In genomic region chr5:149635394-149635793, GRCh38 we compare ENCODE assay signal across 22 cellular contexts. TPM values are rescaled to one million over a fixed set of nuclear protein-coding genes. Genes with fewer than 3 reads are reported as not detected.
A peak's percentile ranks its signal among the peaks of the same experiment; 100 is the strongest.
DNase-seq lines count a peak whose midpoint lies in the region; ATAC-seq and TF ChIP-seq lines count a peak whose summit lies in the region.
"Had no signal": no experiment of that assay in that cellular context is flagged by ENCODE, and none has a peak within 500 bp of the region (broad histone marks: within the 10 kb centered on the region; RNA-seq: fewer than 3 reads in every experiment).

No MANE protein-coding gene starts in this region.

- H3K27me3 ChIP-seq in PC-3 (ENCODE audit: low read length) = no peaks in the 10 kb centered on the region
- no peaks in the 10 kb centered on the region for H3K27me3 ChIP-seq in testis
- H3K27me3 ChIP-seq: uterus had no signal

- no peaks in the 10 kb centered on the region for H3K36me3 ChIP-seq in PC-3 (ENCODE audit: low read depth, low read length)
- no peaks in the 10 kb centered on the region for H3K36me3 ChIP-seq in testis (ENCODE audit: low read depth, missing control alignments)
- H3K36me3 ChIP-seq: prostate gland, uterus had no signal

- H3F3A ChIP-seq in PC-3 (ENCODE audit: low read length, unreplicated experiment) = no peaks in the 10 kb centered on the region

- no peak for TF ChIP-seq POLR2A in testis (IDR thresholded peaks at IDR 0.05)

- no peak for ATAC-seq in PC-3
- ATAC-seq in HG03097 (IDR thresholded peaks at IDR 0.05; ENCODE audit: low FRiP score, unreplicated experiment) = no peak
- ATAC-seq: CD8-positive, alpha-beta T cell; GM23338; left cardiac atrium had no signal

- intact Hi-C loops in PC-3 (cut with micrococcal nuclease) = loop anchor here (5.0 kb wide), 1 partner anchor 357 kb away; no protein-coding TSS in a partner anchor
- intact Hi-C loops in testis (cut with DNase I; ENCODE audit: low total_unique reads) = loop anchor here (5.0 to 10.0 kb wide), 2 partner anchors 192 to 359 kb away; no protein-coding TSS in a partner anchor

- peak overlapping the region; percentile 100 for H3K27ac ChIP-seq in epithelial cell of prostate
- H3K27ac ChIP-seq in PC-3 (ENCODE audit: low read length) = no peak overlapping the region
- H3K27ac ChIP-seq in testis = no peak overlapping the region
- H3K27ac ChIP-seq: uterus had no signal

- POLR2A ChIA-PET in PC-3 (lab: Charles Lee; ENCODE audit: unreplicated experiment) = no interaction called here

- H3K9ac ChIP-seq in PC-3 (ENCODE audit: low read length) = no peak overlapping the region

- H3K4me1 ChIP-seq in PC-3 (ENCODE audit: insufficient read depth, low read length) = peaks cover 29% of the 10 kb centered on the region
- H3K4me1 ChIP-seq in testis = peaks cover 4% of the 10 kb centered on the region
- H3K4me1 ChIP-seq: uterus had no signal

- no peak overlapping the region for H2AFZ ChIP-seq in PC-3 (ENCODE audit: low read length)
- H2AFZ ChIP-seq: GM23338 had no signal

- H3K9me3 ChIP-seq in PC-3 (ENCODE audit: low read length) (no peaks in the 10 kb centered on the region), testis (no peaks in the 10 kb centered on the region)
- H3K9me3 ChIP-seq: prostate gland, uterus had no signal

- no peaks in the 10 kb centered on the region for H4K20me1 ChIP-seq in PC-3 (ENCODE audit: low read length)

- BruUV-seq in PC-3 (replicated peaks; lab: Mats Ljungman, UMichigan) = no TSS peak

- WGBS in testis, 2 donors = 55 to 66% methylated on average over 2 of the region's 2 CpGs

- H3K4me2 ChIP-seq in PC-3 (ENCODE audit: low read length) = no peak overlapping the region
- H3K4me2 ChIP-seq: GM23338 had no signal

- no peaks in the 10 kb centered on the region for H3K79me2 ChIP-seq in PC-3 (ENCODE audit: low read length)

- H3K4me3 ChIP-seq in PC-3 (ENCODE audit: low read length) (no peak overlapping the region), testis (no peak overlapping the region)
- H3K4me3 ChIP-seq: GM23338, prostate gland, uterus had no signal

- DNase-seq in DMS53 (lab: John Stamatoyannopoulos, UW) (peak; percentile 72), NCI-H69 (lab: John Stamatoyannopoulos, UW) (peak; percentile 45), epithelial cell of prostate (ENCODE audit: low read depth, low spot score) (peak; percentile 86), non-pigmented ciliary epithelial cell (ENCODE audit: low read depth) (peak; percentile 47), PC-3 (no peak), OCI-M1 (lab: John Stamatoyannopoulos, UW) (no peak), testis (no peak)
- DNase-seq: activated CD4-positive, alpha-beta T cell treated with anti-CD3 and anti-CD28 coated beads for 1 hour; activated CD8-positive, alpha-beta memory T cell treated with anti-CD3 and anti-CD28 coated beads for 24 hours; activated T-cell treated with anti-CD3 and anti-CD28 coated beads, Interleukin-2, amount 50 U/mL, for 48 hours; CD8-positive, alpha-beta T cell; DND-41; left cardiac atrium; MV-4-11; RPMI8226; stimulated activated CD4-positive, alpha-beta T cell treated with anti-CD3 and anti-CD28 coated beads, Interleukin-4, amount 100 ng/mL, for 4 hours; substantia nigra; T1000; uterus had no signal

- no peaks in the 10 kb centered on the region for H3K9me2 ChIP-seq in PC-3 (replicated peaks; ENCODE audit: low read length)

- CTCF ChIA-PET in PC-3 (lab: Charles Lee) = no interaction called here

- TF ChIP-seq CTCF in PC-3 (conservative IDR thresholded peaks at IDR 0.05; ENCODE audit: low read depth, low read length) (no peak), testis (IDR thresholded peaks at IDR 0.05) (no peak)

RNA-seq across cellular contexts. Expression of gene ARHGEF37, which starts 54.1 kb away (rescaled TPM):
- total RNA-seq in PC-3 (2014; rRNA removed) (5.2 and 6.5 TPM in 2 replicates), testis (10 to 100 TPM; 13.4 to 17.8 TPM)
- 12.9 TPM for polyA plus RNA-seq in testis (ENCODE audit: insufficient read depth, low read depth, low replicate concordance)
- total RNA-seq: CD8-positive, alpha-beta T cell had no signal

Comparison
In these comparisons a context has a peak if more than half of its experiments do, and no peak if none do; other contexts are left out.
1. DNase-seq: peak in DMS53 (single experiment), NCI-H69 (single experiment), epithelial cell of prostate (single experiment) and non-pigmented ciliary epithelial cell (single experiment); none in PC-3 (single experiment), OCI-M1 (single experiment) and testis (single experiment).